7 cellular contexts compared by ENCODE assay signal in the genomic region with DNA sequence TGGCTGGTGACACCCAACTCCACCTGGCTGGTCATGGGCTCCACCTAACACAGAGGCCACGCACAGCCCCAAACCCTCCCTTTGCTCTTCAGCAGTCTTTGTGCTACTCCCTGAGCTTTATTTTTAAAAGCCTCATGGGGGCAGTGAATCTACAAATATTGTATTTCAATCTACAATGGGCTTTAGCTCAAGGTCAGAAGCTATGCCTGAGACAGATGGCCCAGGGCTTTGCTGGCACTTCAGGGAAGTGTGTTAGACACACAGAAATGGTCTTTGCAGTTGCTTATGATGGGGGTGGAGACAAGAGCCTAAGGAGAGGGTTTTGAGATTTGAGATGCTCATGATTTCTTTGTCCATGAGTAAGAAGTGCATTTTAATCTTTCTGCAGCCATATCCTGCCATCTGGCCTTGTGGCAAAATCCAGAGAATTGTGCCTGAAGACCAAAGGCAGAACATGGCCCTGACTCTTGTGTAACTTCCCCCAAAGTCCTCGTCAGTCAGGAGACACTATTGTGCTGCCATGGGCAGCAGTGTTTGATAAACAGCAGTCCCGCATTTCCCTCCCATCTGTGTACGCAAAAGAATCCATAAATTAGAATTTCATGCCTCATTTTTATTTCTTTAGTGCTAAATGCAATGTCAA.
A peak's percentile ranks its signal among the peaks of the same experiment; 100 is the strongest.
DNase-seq lines count a peak whose midpoint lies in the region; ATAC-seq and TF ChIP-seq lines count a peak whose summit lies in the region.

No MANE protein-coding gene starts in this region.

- no peak overlapping the region for H2AFZ ChIP-seq in HCT116 (ENCODE audit: low read depth, low read length, poor library complexity, severe bottlenecking)

- H3K9me3 Mint-ChIP-seq in Calu3 (ENCODE audit: low read depth, unreplicated experiment) = no peaks in the 10 kb centered on the region
- no peaks in the 10 kb centered on the region for H3K9me3 Mint-ChIP-seq in activated T-cell treated with anti-CD3 and anti-CD28 coated beads, Interleukin-2, amount 50 U/mL, for 72 hours

- 0 out of 2 replicates have a peak, but pooled peaks cover 3% of the 10 kb centered on the region for H3K27me3 ChIP-seq in HCT116 (ENCODE audit: insufficient read depth, low read length)

- H3K36me3 Mint-ChIP-seq in Calu3 (ENCODE audit: insufficient read depth, unreplicated experiment) = no peaks in the 10 kb centered on the region
- H3K36me3 Mint-ChIP-seq in activated T-cell treated with anti-CD3 and anti-CD28 coated beads, Interleukin-2, amount 50 U/mL, for 72 hours (ENCODE audit: insufficient read depth in 2 of 2) = no peaks in the 10 kb centered on the region

- no peak overlapping the region for H3K4me3 Mint-ChIP-seq in Calu3 (ENCODE audit: low read depth, unreplicated experiment)
- H3K4me3 Mint-ChIP-seq in activated T-cell treated with anti-CD3 and anti-CD28 coated beads, Interleukin-2, amount 50 U/mL, for 72 hours = no peak overlapping the region

- no peaks in the 10 kb centered on the region for H3K27me3 Mint-ChIP-seq in Calu3 (ENCODE audit: unreplicated experiment)
- no peaks in the 10 kb centered on the region for H3K27me3 Mint-ChIP-seq in activated T-cell treated with anti-CD3 and anti-CD28 coated beads, Interleukin-2, amount 50 U/mL, for 72 hours (ENCODE audit: low read depth)

- no peak overlapping the region for H3K9ac ChIP-seq in HCT116 (ENCODE audit: low read length)

- no peak overlapping the region for H3K4me3 ChIP-seq in HCT116 (replicated peaks in 1 of 2; ENCODE audit: low read depth in 1 of 2, low read length in 2 of 2)

- no peak for TF ChIP-seq POLR2A in HCT116 (IDR thresholded peaks at IDR 0.05; ENCODE audit: borderline replicate concordance, extremely low read depth, insufficient read depth, insufficient read length)

- intact Hi-C loops in HCT116 (cut with micrococcal nuclease) = no loop called here
- intact Hi-C loops in sciatic nerve (cut with DNase I) = no loop called here
- intact Hi-C loops in Calu3 (cut with micrococcal nuclease; ENCODE audit: unreplicated experiment) = no loop called here

- POLR2A ChIA-PET in HCT116 (lab: Charles Lee) = no interaction called here

- no peaks in the 10 kb centered on the region for H3K79me2 ChIP-seq in HCT116 (ENCODE audit: insufficient read depth, low read length)

- BruUV-seq in HCT116 (replicated peaks; lab: Mats Ljungman, UMichigan) = no TSS peak
- BruUV-seq in Calu3 (replicated peaks; lab: Mats Ljungman, UMichigan) = no TSS peak

- H3K27ac Mint-ChIP-seq in Calu3 (ENCODE audit: unreplicated experiment) = no peak overlapping the region
- no peak overlapping the region for H3K27ac Mint-ChIP-seq in activated T-cell treated with anti-CD3 and anti-CD28 coated beads, Interleukin-2, amount 50 U/mL, for 72 hours

- no peaks in the 10 kb centered on the region for H3K36me3 ChIP-seq in HCT116 (ENCODE audit: control insufficient read depth in 1 of 2, insufficient read depth in 2 of 2, low read length in 2 of 2)

- no peak overlapping the region for H3K27ac ChIP-seq in HCT116 (ENCODE audit: low read depth, low read length)

- TF ChIP-seq CTCF in HCT116 (IDR thresholded peaks at IDR 0.05 in 2 of 3, conservative IDR thresholded peaks at IDR 0.05 in 1 of 3; ENCODE audit: borderline replicate concordance in 1 of 3, insufficient read depth in 1 of 3, low read depth in 2 of 3, low read length in 2 of 3) (no peak), Calu3 (IDR thresholded peaks at IDR 0.05; ENCODE audit: unreplicated experiment) (no peak)

- no peaks in the 10 kb centered on the region for H3K9me2 ChIP-seq in HCT116 (ENCODE audit: insufficient read depth)

- no peaks in the 10 kb centered on the region for H3K4me1 ChIP-seq in HCT116 (ENCODE audit: control insufficient read depth in 1 of 2, insufficient read depth in 2 of 2, low read length in 2 of 2)

- ATAC-seq in HCT116 (0 out of 2 replicates have a peak, but pooled peaks have one; percentile 44), sciatic nerve (peak; percentile 30), GM19455 (IDR thresholded peaks at IDR 0.05; ENCODE audit: unreplicated experiment) (no peak)
- ATAC-seq in activated T-cell treated with anti-CD3 and anti-CD28 coated beads, Interleukin-2, amount 50 U/mL, for 72 hours (replicated peaks in 1 of 2) = no peak

- H3K4me1 Mint-ChIP-seq in Calu3 (ENCODE audit: low read depth, unreplicated experiment) = no peaks in the 10 kb centered on the region
- H3K4me1 Mint-ChIP-seq in activated T-cell treated with anti-CD3 and anti-CD28 coated beads, Interleukin-2, amount 50 U/mL, for 72 hours (ENCODE audit: low read depth) = no peaks in the 10 kb centered on the region

- peak; percentile 50 for TF ChIP-seq RAD21 in HCT116 (IDR thresholded peaks at IDR 0.05; ENCODE audit: low read depth)

- H3K9me3 ChIP-seq in HCT116 (ENCODE audit: control insufficient read depth in 1 of 2, insufficient read depth in 1 of 2, low read depth in 1 of 2, low read length in 2 of 2) = no peaks in the 10 kb centered on the region

- no peaks in the 10 kb centered on the region for H4K20me1 ChIP-seq in HCT116 (ENCODE audit: insufficient read depth)

- RAD21 ChIA-PET in HCT116 (lab: Charles Lee; ENCODE audit: low non-redundant PET in 1 of 2, low total read pairs in 2 of 2, uncharacterized antibody in 2 of 2, unreplicated experiment in 2 of 2) = interaction anchor here in 1 of 2 experiments (0.7 kb wide), 1 partner anchor 207 kb away, joined by 3 read pairs; no protein-coding TSS in a partner anchor

- no peak overlapping the region for H3K4me2 ChIP-seq in HCT116 (ENCODE audit: low read length)

- DNase-seq in HCT116 (ENCODE audit: low read depth, low spot score) = no peak
- DNase-seq in NOMO-1 (lab: John Stamatoyannopoulos, UW; ENCODE audit: unreplicated experiment in 2 of 2) = peak; percentile 45 to 61
- peak; percentile 53 for DNase-seq in epidermal melanocyte (ENCODE audit: insufficient read length, low spot score)
- no peak for DNase-seq in sciatic nerve (ENCODE audit: low spot score)
- DNase-seq in Calu3 = no peak
- no peak for DNase-seq in activated T-cell treated with anti-CD3 and anti-CD28 coated beads, Interleukin-2, amount 50 U/mL, for 72 hours

- CTCF ChIA-PET in HCT116 (lab: Charles Lee) = interaction anchor here (1.3 kb wide), 1 partner anchor 513 kb away, joined by 4 read pairs; no protein-coding TSS in a partner anchor
- CTCF ChIA-PET in Calu3 (lab: Charles Lee) = interaction anchor here (0.6 to 1.2 kb wide), 5 partner anchors 13 to 513 kb away, joined by 3 to 5 read pairs (median 5); no protein-coding TSS in a partner anchor

TF ChIP-seq in HCT116, 20 proteins besides CTCF, POLR2A, EP300 and RAD21 (continues in another document):
- TF ChIP-seq, protein P1, sequence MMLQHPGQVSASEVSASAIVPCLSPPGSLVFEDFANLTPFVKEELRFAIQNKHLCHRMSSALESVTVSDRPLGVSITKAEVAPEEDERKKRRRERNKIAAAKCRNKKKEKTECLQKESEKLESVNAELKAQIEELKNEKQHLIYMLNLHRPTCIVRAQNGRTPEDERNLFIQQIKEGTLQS (IDR thresholded peaks at IDR 0.05) = no peak
- TF ChIP-seq EGR1 (IDR thresholded peaks at IDR 0.05; ENCODE audit: low read depth) (no peak), POLR2AphosphoS5 (IDR thresholded peaks at IDR 0.05; ENCODE audit: low read depth, low read length) (no peak), EZH2phosphoT487 (IDR thresholded peaks at IDR 0.05; ENCODE audit: borderline replicate concordance) (no peak), SRF (IDR thresholded peaks at IDR 0.05; ENCODE audit: low read depth) (no peak), ZNF274 (IDR thresholded peaks at IDR 0.05; ENCODE audit: low read depth, low read length) (no peak)
- TF ChIP-seq, protein P2, sequence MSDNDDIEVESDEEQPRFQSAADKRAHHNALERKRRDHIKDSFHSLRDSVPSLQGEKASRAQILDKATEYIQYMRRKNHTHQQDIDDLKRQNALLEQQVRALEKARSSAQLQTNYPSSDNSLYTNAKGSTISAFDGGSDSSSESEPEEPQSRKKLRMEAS (IDR thresholded peaks at IDR 0.05) = no peak
- TF ChIP-seq, protein P3, sequence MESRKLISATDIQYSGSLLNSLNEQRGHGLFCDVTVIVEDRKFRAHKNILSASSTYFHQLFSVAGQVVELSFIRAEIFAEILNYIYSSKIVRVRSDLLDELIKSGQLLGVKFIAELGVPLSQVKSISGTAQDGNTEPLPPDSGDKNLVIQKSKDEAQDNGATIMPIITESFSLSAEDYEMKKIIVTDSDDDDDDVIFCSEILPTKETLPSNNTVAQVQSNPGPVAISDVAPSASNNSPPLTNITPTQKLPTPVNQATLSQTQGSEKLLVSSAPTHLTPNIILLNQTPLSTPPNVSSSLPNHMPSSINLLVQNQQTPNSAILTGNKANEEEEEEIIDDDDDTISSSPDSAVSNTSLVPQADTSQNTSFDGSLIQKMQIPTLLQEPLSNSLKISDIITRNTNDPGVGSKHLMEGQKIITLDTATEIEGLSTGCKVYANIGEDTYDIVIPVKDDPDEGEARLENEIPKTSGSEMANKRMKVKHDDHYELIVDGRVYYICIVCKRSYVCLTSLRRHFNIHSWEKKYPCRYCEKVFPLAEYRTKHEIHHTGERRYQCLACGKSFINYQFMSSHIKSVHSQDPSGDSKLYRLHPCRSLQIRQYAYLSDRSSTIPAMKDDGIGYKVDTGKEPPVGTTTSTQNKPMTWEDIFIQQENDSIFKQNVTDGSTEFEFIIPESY (IDR thresholded peaks at IDR 0.05; ENCODE audit: extremely low read depth, insufficient replicate concordance, low read length) = no peak
- TF ChIP-seq, protein P4, sequence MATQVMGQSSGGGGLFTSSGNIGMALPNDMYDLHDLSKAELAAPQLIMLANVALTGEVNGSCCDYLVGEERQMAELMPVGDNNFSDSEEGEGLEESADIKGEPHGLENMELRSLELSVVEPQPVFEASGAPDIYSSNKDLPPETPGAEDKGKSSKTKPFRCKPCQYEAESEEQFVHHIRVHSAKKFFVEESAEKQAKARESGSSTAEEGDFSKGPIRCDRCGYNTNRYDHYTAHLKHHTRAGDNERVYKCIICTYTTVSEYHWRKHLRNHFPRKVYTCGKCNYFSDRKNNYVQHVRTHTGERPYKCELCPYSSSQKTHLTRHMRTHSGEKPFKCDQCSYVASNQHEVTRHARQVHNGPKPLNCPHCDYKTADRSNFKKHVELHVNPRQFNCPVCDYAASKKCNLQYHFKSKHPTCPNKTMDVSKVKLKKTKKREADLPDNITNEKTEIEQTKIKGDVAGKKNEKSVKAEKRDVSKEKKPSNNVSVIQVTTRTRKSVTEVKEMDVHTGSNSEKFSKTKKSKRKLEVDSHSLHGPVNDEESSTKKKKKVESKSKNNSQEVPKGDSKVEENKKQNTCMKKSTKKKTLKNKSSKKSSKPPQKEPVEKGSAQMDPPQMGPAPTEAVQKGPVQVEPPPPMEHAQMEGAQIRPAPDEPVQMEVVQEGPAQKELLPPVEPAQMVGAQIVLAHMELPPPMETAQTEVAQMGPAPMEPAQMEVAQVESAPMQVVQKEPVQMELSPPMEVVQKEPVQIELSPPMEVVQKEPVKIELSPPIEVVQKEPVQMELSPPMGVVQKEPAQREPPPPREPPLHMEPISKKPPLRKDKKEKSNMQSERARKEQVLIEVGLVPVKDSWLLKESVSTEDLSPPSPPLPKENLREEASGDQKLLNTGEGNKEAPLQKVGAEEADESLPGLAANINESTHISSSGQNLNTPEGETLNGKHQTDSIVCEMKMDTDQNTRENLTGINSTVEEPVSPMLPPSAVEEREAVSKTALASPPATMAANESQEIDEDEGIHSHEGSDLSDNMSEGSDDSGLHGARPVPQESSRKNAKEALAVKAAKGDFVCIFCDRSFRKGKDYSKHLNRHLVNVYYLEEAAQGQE (IDR thresholded peaks at IDR 0.05; ENCODE audit: low read depth) = no peak

Comparison
In these comparisons a context has a peak if more than half of its experiments do, and no peak if none do; other contexts are left out.
1. ATAC-seq: peak in HCT116 (single experiment) and sciatic nerve (single experiment); none in activated T-cell treated with anti-CD3 and anti-CD28 coated beads, Interleukin-2, amount 50 U/mL, for 72 hours (0 of 2) and GM19455 (single experiment).
2. DNase-seq: peak in NOMO-1 (2 of 2) and epidermal melanocyte (single experiment); none in HCT116 (single experiment), sciatic nerve (single experiment), Calu3 (single experiment) and activated T-cell treated with anti-CD3 and anti-CD28 coated beads, Interleukin-2, amount 50 U/mL, for 72 hours (0 of 2).